ENCODE assay signal across 18 cellular contexts in the genomic region with DNA sequence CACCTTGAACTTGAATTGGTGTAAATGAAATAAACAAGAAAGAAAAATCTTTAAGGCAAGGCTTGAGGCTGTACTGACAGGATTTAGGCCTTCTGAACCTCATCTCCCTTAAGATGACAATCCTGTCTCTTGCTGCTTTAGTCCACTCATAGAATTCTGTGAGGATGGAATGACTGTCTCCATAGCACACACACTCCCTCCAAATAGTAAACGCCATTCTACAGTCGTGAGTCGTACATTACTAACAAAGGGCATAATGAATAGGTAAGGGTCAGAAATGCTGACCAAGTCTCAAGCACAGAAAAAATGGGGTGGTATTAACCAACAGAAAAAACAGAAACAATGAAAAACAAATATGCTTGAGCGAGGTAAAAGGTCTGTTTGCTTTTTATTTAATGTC.
DNase-seq lines count a peak whose midpoint lies in the region; ATAC-seq, FAIRE-seq and TF ChIP-seq lines count a peak whose summit lies in the region.
"Had no signal": no experiment of that assay in that cellular context is flagged by ENCODE, and none has a peak within 500 bp of the region (broad histone marks: within the 10 kb centered on the region; RNA-seq: fewer than 3 reads in every experiment).

No MANE protein-coding gene starts in this region.

- H4K20me1 ChIP-seq in PC-3 (ENCODE audit: low read length) (no peaks in the 10 kb centered on the region), H1 (replicated peaks in 1 of 2; ENCODE audit: control insufficient read depth in 1 of 2, insufficient read depth in 2 of 2, low read length in 2 of 2) (no peaks in the 10 kb centered on the region)

- no peak overlapping the region for H3K18ac ChIP-seq in H1 (ENCODE audit: extremely low read depth, low read length)

- FAIRE-seq in H54 (lab: Jason Lieb, UNC) (peak; percentile 58), H1 (lab: Jason Lieb, UNC) (no peak)
- FAIRE-seq: A549 had no signal

- TF ChIP-seq CTCF in PC-3 (conservative IDR thresholded peaks at IDR 0.05; ENCODE audit: low read depth, low read length): no peak
- TF ChIP-seq CTCF in H1 (IDR thresholded peaks at IDR 0.05; ENCODE audit: control extremely low read depth in 1 of 3, insufficient read depth in 1 of 3, low read depth in 1 of 3, low read length in 3 of 3): no peak
- no peak for TF ChIP-seq CTCF in esophagus squamous epithelium (IDR thresholded peaks at IDR 0.05)
- TF ChIP-seq CTCF in heart left ventricle (IDR thresholded peaks at IDR 0.05): no peak

- H3K27me3 ChIP-seq in PC-3 (ENCODE audit: low read length) (no peaks in the 10 kb centered on the region), H1 (replicated peaks in 1 of 4; ENCODE audit: control insufficient read depth in 3 of 4, extremely low read depth in 1 of 4, insufficient read depth in 3 of 4, low read length in 3 of 4) (no peaks in the 10 kb centered on the region; a peak in 3 of 7 replicates), esophagus squamous epithelium (peaks cover 0 to 48% (median 0%) of the 10 kb centered on the region in 4 donors), heart left ventricle (peaks cover 0 to 49% (median 3%) of the 10 kb centered on the region in 9 donors)

- no peak overlapping the region for H3K4ac ChIP-seq in H1 (replicated peaks; ENCODE audit: insufficient read length, low read depth, low read length)

- H2BK20ac ChIP-seq in H1 (ENCODE audit: low read length): no peak overlapping the region

- no peak for TF ChIP-seq EP300 in H1 (IDR thresholded peaks at IDR 0.05; ENCODE audit: borderline replicate concordance in 1 of 2, low read depth in 2 of 2, low read length in 2 of 2)

- H2BK15ac ChIP-seq in H1 (ENCODE audit: low read length): no peak overlapping the region

- H4K8ac ChIP-seq in H1 (ENCODE audit: extremely low read depth, insufficient read depth, low read length): no peak overlapping the region

- H3K79me2 ChIP-seq in PC-3 (ENCODE audit: low read length): no peaks in the 10 kb centered on the region
- H3K79me2 ChIP-seq in H1 (ENCODE audit: control insufficient read depth in 1 of 2, insufficient read depth in 2 of 2, low read length in 2 of 2): no peaks in the 10 kb centered on the region

- H3K4me3 ChIP-seq in PC-3 (ENCODE audit: low read length) (no peak overlapping the region), H1 (ENCODE audit: extremely low read depth in 1 of 4, insufficient read depth in 2 of 4, low read depth in 3 of 4, low read length in 4 of 4) (no peak overlapping the region), esophagus squamous epithelium (no peak overlapping the region), heart left ventricle (no peak overlapping the region)
- H3K4me3 ChIP-seq: A549, GM23338, SK-N-MC had no signal

- peak overlapping the region; percentile 67; the same call in 1 of the 2 replicates for H2AK5ac ChIP-seq in H1 (ENCODE audit: low read depth, low read length)

- POLR2A ChIA-PET in PC-3 (lab: Charles Lee; ENCODE audit: unreplicated experiment): no interaction called here
- POLR2A ChIA-PET in H1 (lab: Charles Lee; ENCODE audit: partially characterized antibody): no interaction called here

- ATAC-seq in PC-3: peak; percentile 88
- ATAC-seq in HG02885 (IDR thresholded peaks at IDR 0.05; ENCODE audit: poor library complexity, unreplicated experiment): no peak
- no peak for ATAC-seq in heart left ventricle
- ATAC-seq: GM23338 had no signal

- no peak overlapping the region for H4K91ac ChIP-seq in H1 (replicated peaks; ENCODE audit: insufficient read length, low read length)

- no peak overlapping the region for H4K5ac ChIP-seq in H1 (ENCODE audit: insufficient read length, low read depth, low read length)

- H3K4me1 ChIP-seq in PC-3 (ENCODE audit: insufficient read depth, low read length): peaks cover 14% of the 10 kb centered on the region
- H3K4me1 ChIP-seq in H1 (replicated peaks in 1 of 4; ENCODE audit: control insufficient read depth in 3 of 4, insufficient read depth in 4 of 4, low read length in 3 of 4): 0 out of 7 replicates have a peak, but pooled peaks cover 0 to 3% (median 0%) of the 10 kb centered on the region in 4 experiments
- H3K4me1 ChIP-seq in esophagus squamous epithelium: no peaks in the 10 kb centered on the region
- no peaks in the 10 kb centered on the region for H3K4me1 ChIP-seq in heart left ventricle
- H3K4me1 ChIP-seq: A549 had no signal

- no peak overlapping the region for H2AFZ ChIP-seq in PC-3 (ENCODE audit: low read length)
- no peak overlapping the region for H2AFZ ChIP-seq in H1 (ENCODE audit: low read length)
- H2AFZ ChIP-seq: GM23338 had no signal

- H3K9me2 ChIP-seq in PC-3 (replicated peaks; ENCODE audit: low read length): no peaks in the 10 kb centered on the region

- no peak for TF ChIP-seq RAD21 in H1 (IDR thresholded peaks at IDR 0.05 in 1 of 2, conservative IDR thresholded peaks at IDR 0.05 in 1 of 2; ENCODE audit: low read depth in 2 of 2, low read length in 2 of 2)

- no peak overlapping the region for H2BK120ac ChIP-seq in H1 (replicated peaks; ENCODE audit: low read depth, low read length)

- intact Hi-C loops in PC-3 (cut with micrococcal nuclease) (no loop called here), esophagus squamous epithelium (cut with DNase I) (no loop called here), heart left ventricle (cut with DNase I) (no loop called here)

- H3F3A ChIP-seq in PC-3 (ENCODE audit: low read length, unreplicated experiment): no peaks in the 10 kb centered on the region

- H3K23ac ChIP-seq in H1 (ENCODE audit: insufficient read length): no peak overlapping the region

- H3K27ac ChIP-seq in PC-3 (ENCODE audit: low read length) (no peak overlapping the region), H1 (ENCODE audit: low read depth, low read length) (no peak overlapping the region), esophagus squamous epithelium (no peak overlapping the region), heart left ventricle (no peak overlapping the region)
- H3K27ac ChIP-seq: A549, SK-N-MC had no signal

- H2BK5ac ChIP-seq in H1 (ENCODE audit: low read depth, low read length): no peak overlapping the region

- no peak overlapping the region for H3K56ac ChIP-seq in H1 (replicated peaks; ENCODE audit: insufficient read length, low read depth, low read length)

- H3K4me2 ChIP-seq in PC-3 (ENCODE audit: low read length): peak overlapping the region; percentile 18; the same call in 1 of the 2 replicates
- H3K4me2 ChIP-seq in H1 (ENCODE audit: insufficient read depth in 1 of 2, low read depth in 2 of 2, low read length in 2 of 2): no peak overlapping the region
- H3K4me2 ChIP-seq: A549, GM23338 had no signal

- H3K36me3 ChIP-seq in PC-3 (ENCODE audit: low read depth, low read length) (no peaks in the 10 kb centered on the region), H1 (ENCODE audit: control insufficient read depth in 2 of 4, insufficient read depth in 4 of 4, low read length in 3 of 4) (no peaks in the 10 kb centered on the region), esophagus squamous epithelium (no peaks in the 10 kb centered on the region), heart left ventricle (no peaks in the 10 kb centered on the region)

- H3K9me3 ChIP-seq in PC-3 (ENCODE audit: low read length): no peaks in the 10 kb centered on the region
- H3K9me3 ChIP-seq in H1 (ENCODE audit: insufficient read depth in 2 of 2, low read depth in 1 of 2, low read length in 1 of 2): no peaks in the 10 kb centered on the region
- no peaks in the 10 kb centered on the region for H3K9me3 ChIP-seq in esophagus squamous epithelium
- H3K9me3 ChIP-seq in heart left ventricle: no peaks in the 10 kb centered on the region
- H3K9me3 ChIP-seq: A549 had no signal

- no peak overlapping the region for H3K14ac ChIP-seq in H1 (ENCODE audit: insufficient read length)

- peak; percentile 22 for DNase-seq in A172 (ENCODE audit: low spot score)
- DNase-seq in H54 (ENCODE audit: insufficient read length, low spot score): no peak
- DNase-seq in PC-3: peak; percentile 67
- DNase-seq in H1 (ENCODE audit: low read depth in 1 of 2, low spot score in 2 of 2): no peak
- DNase-seq in HPDE6-E6E7 (ENCODE audit: extremely low spot score): no peak
- no peak for DNase-seq in esophagus squamous epithelium (lab: John Stamatoyannopoulos, UW)
- DNase-seq in heart left ventricle: no peak
- DNase-seq: AML-193; CD4-positive, CD25-positive, alpha-beta regulatory T cell; DND-41; NCI-H1092; NCI-H1694 treated with DMSO at 0.1 percent for 48 hours; NCI-H446 treated with DMSO at 0.1 percent for 48 hours; NCI-H82 had no signal

- H2BK12ac ChIP-seq in H1 (ENCODE audit: low read depth, low read length): no peak overlapping the region; the same call in 1 of the 2 replicates

- H3K9ac ChIP-seq in PC-3 (ENCODE audit: low read length) (no peak overlapping the region), H1 (replicated peaks in 1 of 4; ENCODE audit: extremely low read depth in 1 of 4, low read depth in 3 of 4, low read length in 3 of 4) (no peak overlapping the region)

- CTCF ChIA-PET in PC-3 (lab: Charles Lee): no interaction called here
- CTCF ChIA-PET in H1 (lab: Charles Lee; ENCODE audit: partially characterized antibody): no interaction called here

- 90% methylated on average over 4 of the region's 4 CpGs; no CpG with 5 or more reads in 1 of the 2 experiments for WGBS in H1 (ENCODE audit: extremely low coverage in 1 of 2, insufficient coverage in 1 of 2, insufficient read length in 1 of 2, insufficient replicate concordance in 2 of 2, low coverage in 1 of 2, low lambda C conversion rate in 2 of 2, missing lambda C conversion rate in 1 of 2), 2 experiments
- WGBS in esophagus squamous epithelium, 2 donors: 36 to 53% methylated on average over 4 of the region's 4 CpGs
- whole genome bisulfite sequencing in heart left ventricle, 4 donors: 77 to 86% (median 80%) methylated on average over 4 of the region's 4 CpGs

- no peaks in the 10 kb centered on the region for H3K23me2 ChIP-seq in H1 (ENCODE audit: low read depth, low read length)

- no peaks in the 10 kb centered on the region for H3K79me1 ChIP-seq in H1 (ENCODE audit: low read depth, low read length)

- TF ChIP-seq POLR2A in H54 (IDR thresholded peaks at IDR 0.05; ENCODE audit: low read depth, low read length) (no peak), H1 (IDR thresholded peaks at IDR 0.05; ENCODE audit: control extremely low read depth in 1 of 2, low read depth in 2 of 2, low read length in 2 of 2) (no peak), esophagus squamous epithelium (IDR thresholded peaks at IDR 0.05) (no peak), heart left ventricle (IDR thresholded peaks at IDR 0.05) (no peak)

- BruUV-seq in PC-3 (replicated peaks; lab: Mats Ljungman, UMichigan): no TSS peak

TF ChIP-seq in H1, 55 proteins besides CTCF, POLR2A, EP300 and RAD21 (continues in another document):
- no peak for TF ChIP-seq FOSL1 (IDR thresholded peaks at IDR 0.05; ENCODE audit: insufficient read depth, low read depth, low read length)
- TF ChIP-seq TEAD4 (IDR thresholded peaks at IDR 0.05; ENCODE audit: low read depth, low read length): no peak
- no peak for TF ChIP-seq TCF12 (IDR thresholded peaks at IDR 0.05; ENCODE audit: low read depth, low read length)
- no peak for TF ChIP-seq CHD2 (IDR thresholded peaks at IDR 0.05; ENCODE audit: low read length)
- TF ChIP-seq POU5F1 (IDR thresholded peaks at IDR 0.05; ENCODE audit: low read depth, low read length): no peak
- TF ChIP-seq BACH1 (IDR thresholded peaks at IDR 0.05; ENCODE audit: low read length): no peak

Comparison
In these comparisons a context has a peak if more than half of its experiments do, and no peak if none do; other contexts are left out.
1. DNase-seq: peak in A172 (single experiment) and PC-3 (single experiment); none in H54 (single experiment), H1 (0 of 2), HPDE6-E6E7 (single experiment), esophagus squamous epithelium (single experiment) and heart left ventricle (0 of 5).